ENCODE assay signal across 13 cellular contexts in the genomic region with DNA sequence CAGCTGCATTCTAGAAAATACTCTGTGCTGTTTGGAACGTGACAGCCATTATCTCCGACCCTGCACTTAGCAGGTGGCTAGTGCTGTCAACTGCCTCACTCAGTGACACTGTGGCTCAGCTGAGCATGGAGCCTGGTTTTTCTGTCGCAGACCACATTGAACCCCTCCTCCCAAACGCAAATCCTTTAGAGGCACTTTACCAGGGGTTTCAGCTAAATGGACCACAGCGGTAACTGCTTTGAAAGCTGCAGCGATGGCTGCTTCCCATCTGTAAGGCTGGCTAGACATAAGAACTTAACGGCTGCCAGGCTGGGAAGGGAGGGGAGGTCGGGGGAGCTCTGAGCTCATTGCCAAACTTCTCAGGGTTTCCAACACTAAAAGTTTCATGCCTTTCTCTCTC. TPM values are rescaled to one million over a fixed set of nuclear protein-coding genes. Genes with fewer than 3 reads are reported as not detected.
"Had no signal": no experiment of that assay in that cellular context is flagged by ENCODE, and none has a peak within 500 bp of the region (broad histone marks: within the 10 kb centered on the region; RNA-seq: fewer than 3 reads in every experiment).

No MANE protein-coding gene starts in this region.

- H3K36me3 ChIP-seq: neutrophil, spleen had no signal

- ATAC-seq: activated CD8-positive, alpha-beta memory T cell treated with anti-CD3 and anti-CD28 coated beads, Interleukin-2, amount 10 ng/mL, durations not matched to agents 7 days and 5 days; stimulated activated memory B cell treated with anti-CD40 and anti-IgM and Interleukin-4, amounts not matched to agents 10 μg/mL and 1 μg/mL and 100 μg/mL, for 72 hours had no signal

- H3K27ac ChIP-seq: coronary artery, neutrophil, spleen had no signal

- DNase-seq: activated CD4-positive, alpha-beta memory T cell treated with anti-CD3 and anti-CD28 coated beads, Interleukin-2, amount 10 ng/mL, durations not matched to agents 7 days and 5 days; activated CD4-positive, alpha-beta T cell treated with anti-CD3 and anti-CD28 coated beads for 48 hours; activated CD4-positive, CD25-positive, alpha-beta regulatory T cell; activated CD8-positive, alpha-beta memory T cell treated with anti-CD3 and anti-CD28 coated beads, Interleukin-2, amount 10 ng/mL, durations not matched to agents 7 days and 5 days; amniotic stem cell; head of caudate nucleus; kidney; left lung; spleen; stimulated activated CD4-positive, alpha-beta T cell treated with anti-CD3 and anti-CD28 coated beads, Interleukin-4, amount 100 ng/mL, for 4 hours had no signal

- H3K9me3 ChIP-seq: left lung, neutrophil, spleen had no signal

- H3K27me3 ChIP-seq: left lung, spleen had no signal

- H3K4me1 ChIP-seq: left lung, spleen had no signal

- H3K4me3 ChIP-seq: coronary artery, left lung, spleen had no signal

RNA-seq across cellular contexts. Expression of a gene that starts 8.1 kb away (rescaled TPM):
- total RNA-seq: activated CD4-positive, alpha-beta memory T cell treated with anti-CD3 and anti-CD28 coated beads, Interleukin-2, amount 10 ng/mL, durations not matched to agents 7 days and 5 days; activated CD8-positive, alpha-beta memory T cell treated with anti-CD3 and anti-CD28 coated beads, Interleukin-2, amount 10 ng/mL, durations not matched to agents 7 days and 5 days had no signal
